3 cellular contexts compared by ENCODE assay signal in genomic region chr2:31183973-31184372, GRCh38. TPM values are rescaled to one million over a fixed set of nuclear protein-coding genes. Genes with fewer than 3 reads are reported as not detected.
"Had no signal": no experiment of that assay in that cellular context is flagged by ENCODE, and none has a peak within 500 bp of the region (broad histone marks: within the 10 kb centered on the region; RNA-seq: fewer than 3 reads in every experiment).

No MANE protein-coding gene starts in this region.

RNA-seq across cellular contexts. Expression of gene CAPN14, which starts 33.3 kb away (rescaled TPM):
- total RNA-seq: PC-3, SJCRH30, SJSA1 had no signal

RNA-seq across cellular contexts. Expression of gene GALNT14, which starts 45.7 kb away (rescaled TPM):
- total RNA-seq: SJCRH30 had no signal

RNA-seq across cellular contexts. Expression of gene EHD3, which starts 50.0 kb away (rescaled TPM):
- total RNA-seq: SJCRH30 had no signal
